ENCODE assay signal across 14 cellular contexts in genomic region chr1:1401457-1402010, GRCh38. TPM values are rescaled to one million over a fixed set of nuclear protein-coding genes. Genes with fewer than 3 reads are reported as not detected.
A peak's percentile ranks its signal among the peaks of the same experiment; 100 is the strongest.
DNase-seq lines count a peak whose midpoint lies in the region; ATAC-seq and TF ChIP-seq lines count a peak whose summit lies in the region.
"Had no signal": no experiment of that assay in that cellular context is flagged by ENCODE, and none has a peak within 500 bp of the region (broad histone marks: within the 10 kb centered on the region; RNA-seq: fewer than 3 reads in every experiment).

No MANE protein-coding gene starts in this region.

- H3K4me2 ChIP-seq in OCI-LY1 (ENCODE audit: low read length) = no peak overlapping the region; the same call in 1 of the 2 replicates
- H3K4me2 ChIP-seq in trophoblast cell (ENCODE audit: low read length) = no peak overlapping the region

- WGBS in trophoblast cell (ENCODE audit: extremely low coverage, insufficient coverage, insufficient read length) = no CpG with 5 or more reads among the region's 7 CpGs

- H2AFZ ChIP-seq in OCI-LY1 (ENCODE audit: low read length) = no peak overlapping the region
- no peak overlapping the region for H2AFZ ChIP-seq in trophoblast cell (ENCODE audit: insufficient read depth, low read length, poor library complexity)

- no peaks in the 10 kb centered on the region for H3K9me3 Mint-ChIP-seq in activated CD4-positive, alpha-beta T cell treated with anti-CD3 and anti-CD28 coated beads, Interleukin-2, amount 10 ng/mL, durations not matched to agents 24 days and 14 days
- H3K9me3 Mint-ChIP-seq in brain = no peaks in the 10 kb centered on the region

- H3K79me2 ChIP-seq in OCI-LY1 (ENCODE audit: insufficient read depth, low read length) (peaks cover 36% of the 10 kb centered on the region), trophoblast cell (ENCODE audit: control insufficient read depth, insufficient read depth, low read length, poor library complexity) (peaks cover 23% of the 10 kb centered on the region)

- no peak overlapping the region for H3K18ac ChIP-seq in trophoblast cell (ENCODE audit: low read length)

- peaks cover 76% of the 10 kb centered on the region for H3K36me3 Mint-ChIP-seq in activated CD4-positive, alpha-beta T cell treated with anti-CD3 and anti-CD28 coated beads, Interleukin-2, amount 10 ng/mL, durations not matched to agents 24 days and 14 days (ENCODE audit: low read depth)
- H3K36me3 Mint-ChIP-seq in brain = peaks cover 60% of the 10 kb centered on the region

- no peak overlapping the region for H2AK5ac ChIP-seq in trophoblast cell (ENCODE audit: low read length)

- peaks cover 45% of the 10 kb centered on the region for H3K4me1 ChIP-seq in OCI-LY1 (ENCODE audit: insufficient read depth, low read length, severe bottlenecking)
- H3K4me1 ChIP-seq in trophoblast cell (ENCODE audit: control insufficient read depth in 1 of 2, insufficient read depth in 2 of 2, low read length in 2 of 2) = peaks cover 22 to 23% of the 10 kb centered on the region in 2 experiments

- peak overlapping the region; percentile 22 for H3K4ac ChIP-seq in trophoblast cell (ENCODE audit: low read depth, low read length)

- intact Hi-C loops in activated CD4-positive, alpha-beta T cell treated with anti-CD3 and anti-CD28 coated beads, Interleukin-2, amount 10 ng/mL, durations not matched to agents 24 days and 14 days (cut with micrococcal nuclease) = no loop called here

- peak overlapping the region; percentile 92 for H3K4me3 Mint-ChIP-seq in activated CD4-positive, alpha-beta T cell treated with anti-CD3 and anti-CD28 coated beads, Interleukin-2, amount 10 ng/mL, durations not matched to agents 24 days and 14 days
- H3K4me3 Mint-ChIP-seq in brain = peak overlapping the region; percentile 88 to 93 (median 92)

- H4K12ac ChIP-seq in trophoblast cell (ENCODE audit: low read depth, low read length) = peak overlapping the region; percentile 10

- H3K27ac Mint-ChIP-seq in activated CD4-positive, alpha-beta T cell treated with anti-CD3 and anti-CD28 coated beads, Interleukin-2, amount 10 ng/mL, durations not matched to agents 24 days and 14 days = peak overlapping the region; percentile 66
- H3K27ac Mint-ChIP-seq in brain = peak overlapping the region in 4 of 5 experiments; percentile 26 to 97 (median 75)

- H3K23ac ChIP-seq in trophoblast cell (ENCODE audit: low read length) = no peak overlapping the region

- H4K8ac ChIP-seq in trophoblast cell (ENCODE audit: low read depth, low read length) = no peak overlapping the region

- no peaks in the 10 kb centered on the region for H3K27me3 Mint-ChIP-seq in activated CD4-positive, alpha-beta T cell treated with anti-CD3 and anti-CD28 coated beads, Interleukin-2, amount 10 ng/mL, durations not matched to agents 24 days and 14 days
- peaks cover 4% of the 10 kb centered on the region for H3K27me3 Mint-ChIP-seq in brain

- H3K4me3 ChIP-seq in OCI-LY1 (ENCODE audit: low read depth, low read length, poor library complexity, severe bottlenecking) (peak overlapping the region; percentile 98), trophoblast cell (ENCODE audit: low read depth, low read length) (no peak overlapping the region)
- H3K4me3 ChIP-seq: mucosa of descending colon, Peyer's patch, smooth muscle cell had no signal

- H3K9me3 ChIP-seq in OCI-LY1 (ENCODE audit: low read length) (no peaks in the 10 kb centered on the region), trophoblast cell (ENCODE audit: insufficient read depth, low read depth, low read length) (no peaks in the 10 kb centered on the region)
- H3K9me3 ChIP-seq: mucosa of descending colon, Peyer's patch had no signal

- H3K9ac ChIP-seq in OCI-LY1 (ENCODE audit: low read length) (no peak overlapping the region), trophoblast cell (ENCODE audit: low read length) (no peak overlapping the region)

- no peaks in the 10 kb centered on the region for H4K20me1 ChIP-seq in OCI-LY1 (ENCODE audit: insufficient read depth, low read length)

- no peaks in the 10 kb centered on the region for H3F3A ChIP-seq in OCI-LY1 (ENCODE audit: insufficient read depth, low read length)

- H3K27ac ChIP-seq in OCI-LY1 (ENCODE audit: low read depth, low read length, poor library complexity, severe bottlenecking) = no peak overlapping the region
- H3K27ac ChIP-seq in trophoblast cell (ENCODE audit: low read depth, low read length) = no peak overlapping the region
- H3K27ac ChIP-seq: Peyer's patch had no signal

- H3K36me3 ChIP-seq in OCI-LY1 (ENCODE audit: insufficient read depth, low read length) (peaks cover 81% of the 10 kb centered on the region), trophoblast cell (ENCODE audit: control insufficient read depth in 1 of 2, insufficient read depth in 2 of 2, low read length in 2 of 2) (peaks cover 58 to 63% of the 10 kb centered on the region in 2 experiments)

- ATAC-seq in GM19023 (IDR thresholded peaks at IDR 0.05; ENCODE audit: unreplicated experiment) = no peak
- ATAC-seq: activated CD4-positive, CD25-positive, alpha-beta regulatory T cell treated with anti-CD3 and anti-CD28 coated beads, Interleukin-2, amount 50 U/mL, for 24 hours; mucosa of descending colon had no signal

- no peak for DNase-seq in activated CD4-positive, alpha-beta T cell treated with anti-CD3 and anti-CD28 coated beads, Interleukin-2, amount 10 ng/mL, durations not matched to agents 24 days and 14 days
- DNase-seq in activated CD4-positive, alpha-beta T cell treated with anti-CD3 and anti-CD28 coated beads, Interleukin-2, amount 50 U/mL, for 4 hours = no peak
- no peak for DNase-seq in trophoblast cell
- no peak for DNase-seq in mucosa of gallbladder (ENCODE audit: low spot score)
- no peak for DNase-seq in T-helper 9 cell
- DNase-seq: NCI-H2107, Peyer's patch had no signal

- no peak for TF ChIP-seq CTCF in OCI-LY1 (IDR thresholded peaks at IDR 0.05; ENCODE audit: low read length)
- no peak for TF ChIP-seq CTCF in brain (conservative IDR thresholded peaks at IDR 0.05)

- no peak overlapping the region for H2BK120ac ChIP-seq in trophoblast cell (ENCODE audit: insufficient read depth, low read length, poor library complexity)

- H3K14ac ChIP-seq in trophoblast cell (ENCODE audit: low read length) = no peak overlapping the region

- no peaks in the 10 kb centered on the region for H3K27me3 ChIP-seq in OCI-LY1 (ENCODE audit: insufficient read depth, low read length)
- H3K27me3 ChIP-seq in trophoblast cell (ENCODE audit: insufficient read depth, low read length) = no peaks in the 10 kb centered on the region
- H3K27me3 ChIP-seq: Peyer's patch had no signal

- H4K91ac ChIP-seq in trophoblast cell (ENCODE audit: low read depth, low read length) = no peak overlapping the region

- H3K9me2 ChIP-seq in OCI-LY1 (ENCODE audit: low read depth, low read length) = no peaks in the 10 kb centered on the region

- peaks cover 43% of the 10 kb centered on the region for H3K4me1 Mint-ChIP-seq in activated CD4-positive, alpha-beta T cell treated with anti-CD3 and anti-CD28 coated beads, Interleukin-2, amount 10 ng/mL, durations not matched to agents 24 days and 14 days
- H3K4me1 Mint-ChIP-seq in brain = peaks cover 52% of the 10 kb centered on the region

- H3K79me1 ChIP-seq in trophoblast cell (ENCODE audit: low read length) = peaks cover 14% of the 10 kb centered on the region

- H2BK5ac ChIP-seq in trophoblast cell (ENCODE audit: low read depth, low read length, poor library complexity) = no peak overlapping the region

- H2BK12ac ChIP-seq in trophoblast cell (ENCODE audit: low read length) = no peak overlapping the region

RNA-seq across cellular contexts. Expression of gene CCNL2, which starts 2.4 kb away (rescaled TPM):
- total RNA-seq in activated CD4-positive, alpha-beta T cell treated with anti-CD3 and anti-CD28 coated beads, Interleukin-2, amount 10 ng/mL, durations not matched to agents 24 days and 14 days = 144 and 146 TPM in 2 replicates
- polyA plus RNA-seq in brain (ENCODE audit: insufficient read depth, low read depth, low replicate concordance) = 19.4 TPM
- 113 and 119 TPM in 2 replicates for polyA plus RNA-seq in trophoblast cell (2013)
- 194 TPM for total RNA-seq in mucosa of gallbladder

RNA-seq across cellular contexts. Expression of gene MRPL20, which starts 5.6 kb away (rescaled TPM):
- 187 and 194 TPM in 2 replicates for total RNA-seq in activated CD4-positive, alpha-beta T cell treated with anti-CD3 and anti-CD28 coated beads, Interleukin-2, amount 10 ng/mL, durations not matched to agents 24 days and 14 days
- polyA plus RNA-seq in brain (ENCODE audit: insufficient read depth, low read depth, low replicate concordance) = 152 TPM
- 147 and 153 TPM in 2 replicates for polyA plus RNA-seq in trophoblast cell (2013)
- total RNA-seq in mucosa of gallbladder = 99.2 TPM

RNA-seq across cellular contexts. Expression of gene ANKRD65, which starts 19.5 kb away (rescaled TPM):
- not detected in 2 replicates for total RNA-seq in activated CD4-positive, alpha-beta T cell treated with anti-CD3 and anti-CD28 coated beads, Interleukin-2, amount 10 ng/mL, durations not matched to agents 24 days and 14 days
- 54.3 TPM for polyA plus RNA-seq in brain (ENCODE audit: insufficient read depth, low read depth, low replicate concordance)
- polyA plus RNA-seq in trophoblast cell (2013) = 3.1 and 3.5 TPM in 2 replicates
- 10.1 TPM for total RNA-seq in mucosa of gallbladder
- total RNA-seq: A673 had no signal

RNA-seq across cellular contexts. Expression of gene AURKAIP1, which starts 26.5 kb away (rescaled TPM):
- total RNA-seq in activated CD4-positive, alpha-beta T cell treated with anti-CD3 and anti-CD28 coated beads, Interleukin-2, amount 10 ng/mL, durations not matched to agents 24 days and 14 days = 142 and 146 TPM in 2 replicates
- 217 TPM for polyA plus RNA-seq in brain (ENCODE audit: insufficient read depth, low read depth, low replicate concordance)
- 113 and 117 TPM in 2 replicates for polyA plus RNA-seq in trophoblast cell (2013)
- total RNA-seq in mucosa of gallbladder = 135 TPM

RNA-seq across cellular contexts. Expression of gene VWA1, which starts 34.0 kb away (rescaled TPM):
- 4.9 and 5.2 TPM in 2 replicates for total RNA-seq in activated CD4-positive, alpha-beta T cell treated with anti-CD3 and anti-CD28 coated beads, Interleukin-2, amount 10 ng/mL, durations not matched to agents 24 days and 14 days
- 108 TPM for polyA plus RNA-seq in brain (ENCODE audit: insufficient read depth, low read depth, low replicate concordance)
- polyA plus RNA-seq in trophoblast cell (2013) = 66.1 and 71.8 TPM in 2 replicates
- 122 TPM for total RNA-seq in mucosa of gallbladder

Comparison
In these comparisons a context has a peak if more than half of its experiments do, and no peak if none do; other contexts are left out.
1. RNA of gene ANKRD65, which starts 19.5 kb away (total RNA-seq): 10.1 TPM in mucosa of gallbladder (single experiment); not detected in activated CD4-positive, alpha-beta T cell treated with anti-CD3 and anti-CD28 coated beads, Interleukin-2, amount 10 ng/mL, durations not matched to agents 24 days and 14 days; every median in the first group is over 10 times any median in the second.